13 cellular contexts compared by ENCODE assay signal in genomic region chr20:44166008-44166407, GRCh38. TPM values are rescaled to one million over a fixed set of nuclear protein-coding genes. Genes with fewer than 3 reads are reported as not detected.
A peak's percentile ranks its signal among the peaks of the same experiment; 100 is the strongest.
DNase-seq lines count a peak whose midpoint lies in the region; ATAC-seq and TF ChIP-seq lines count a peak whose summit lies in the region.
"Had no signal": no experiment of that assay in that cellular context is flagged by ENCODE, and none has a peak within 500 bp of the region (broad histone marks: within the 10 kb centered on the region; RNA-seq: fewer than 3 reads in every experiment).

No MANE protein-coding gene starts in this region.

- H3K36me3 ChIP-seq in Panc1 (ENCODE audit: control insufficient read depth, insufficient read depth, low read length), result no peaks in the 10 kb centered on the region
- no peaks in the 10 kb centered on the region for H3K36me3 ChIP-seq in esophagus squamous epithelium
- H3K36me3 ChIP-seq in CD8-positive, alpha-beta T cell (ENCODE audit: insufficient read depth, low read length), result no peaks in the 10 kb centered on the region
- no peaks in the 10 kb centered on the region for H3K36me3 ChIP-seq in Caco-2 (ENCODE audit: control insufficient read depth, insufficient read depth, low read length)
- H3K36me3 ChIP-seq: neutrophil had no signal

- DNase-seq in Daoy (ENCODE audit: low read depth), result peak; percentile 62
- no peak for DNase-seq in Panc1 (ENCODE audit: low read depth, low spot score)
- no peak for DNase-seq in esophagus squamous epithelium (lab: John Stamatoyannopoulos, UW)
- peak; percentile 9 for DNase-seq in retina
- no peak for DNase-seq in hypothalamus (lab: John Stamatoyannopoulos, UW)
- DNase-seq in CD8-positive, alpha-beta T cell, result no peak
- no peak for DNase-seq in Caco-2
- DNase-seq: anterior cingulate cortex; NCI-H526; stimulated activated CD4-positive, alpha-beta T cell treated with anti-CD3 and anti-CD28 coated beads, Interleukin-4, amount 100 ng/mL, for 24 hours had no signal

- no peak for TF ChIP-seq CTCF in Panc1 (IDR thresholded peaks at IDR 0.05)
- TF ChIP-seq CTCF in esophagus squamous epithelium (IDR thresholded peaks at IDR 0.05), result no peak
- TF ChIP-seq CTCF in CD8-positive, alpha-beta T cell (IDR thresholded peaks at IDR 0.05), result no peak
- no peak for TF ChIP-seq CTCF in Caco-2 (IDR thresholded peaks at IDR 0.05; ENCODE audit: insufficient read depth in 1 of 2, low read depth in 1 of 2, low read length in 1 of 2, severe bottlenecking in 1 of 2, unreplicated experiment in 1 of 2)

- no peaks in the 10 kb centered on the region for H3K4me1 Mint-ChIP-seq in CD8-positive, alpha-beta T cell (ENCODE audit: low read depth)
- H3K4me1 Mint-ChIP-seq in stimulated activated memory B cell treated with anti-CD40 and anti-IgM and Interleukin-4, amounts not matched to agents 10 μg/mL and 1 μg/mL and 100 μg/mL, for 72 hours, result no peaks in the 10 kb centered on the region
- peaks cover 10% of the 10 kb centered on the region for H3K4me1 Mint-ChIP-seq in Caco-2 (ENCODE audit: low read depth, unreplicated experiment)

- no peak overlapping the region for H3K27ac Mint-ChIP-seq in CD8-positive, alpha-beta T cell
- H3K27ac Mint-ChIP-seq in stimulated activated memory B cell treated with anti-CD40 and anti-IgM and Interleukin-4, amounts not matched to agents 10 μg/mL and 1 μg/mL and 100 μg/mL, for 72 hours, result no peak overlapping the region
- H3K27ac Mint-ChIP-seq in Caco-2 (ENCODE audit: unreplicated experiment), result no peak overlapping the region

- H3K27me3 Mint-ChIP-seq in CD8-positive, alpha-beta T cell (ENCODE audit: low read depth), result peaks cover 51% of the 10 kb centered on the region
- H3K27me3 Mint-ChIP-seq in stimulated activated memory B cell treated with anti-CD40 and anti-IgM and Interleukin-4, amounts not matched to agents 10 μg/mL and 1 μg/mL and 100 μg/mL, for 72 hours, result peaks cover 67% of the 10 kb centered on the region
- H3K27me3 Mint-ChIP-seq in Caco-2 (ENCODE audit: insufficient read depth, unreplicated experiment), result no peaks in the 10 kb centered on the region

- H3K4me3 ChIP-seq in Panc1 (ENCODE audit: low read depth in 2 of 2, low read length in 2 of 2) (no peak overlapping the region), esophagus squamous epithelium (no peak overlapping the region), Caco-2 (ENCODE audit: low read depth, low read length) (no peak overlapping the region)
- no peak overlapping the region for H3K4me3 ChIP-seq in CD8-positive, alpha-beta T cell (ENCODE audit: low read depth, low read length)

- no peaks in the 10 kb centered on the region for H3K9me3 ChIP-seq in Panc1 (ENCODE audit: control insufficient read depth, insufficient read depth, low read depth, low read length)
- no peaks in the 10 kb centered on the region for H3K9me3 ChIP-seq in esophagus squamous epithelium
- no peaks in the 10 kb centered on the region for H3K9me3 ChIP-seq in CD8-positive, alpha-beta T cell (ENCODE audit: low read length)
- H3K9me3 ChIP-seq in Caco-2, result no peaks in the 10 kb centered on the region
- H3K9me3 ChIP-seq: neutrophil had no signal

- no peak for TF ChIP-seq POLR2A in esophagus squamous epithelium (IDR thresholded peaks at IDR 0.05)

- in situ Hi-C loops in Panc1 (cut with HindIII; ENCODE audit: low pct_unique_long_range_greater_than_20kb, low sequenced_read_pairs), result no loop called here

- POLR2A ChIA-PET in Panc1 (lab: Charles Lee), result no interaction called here
- POLR2A ChIA-PET in CD8-positive, alpha-beta T cell (lab: Charles Lee), result interaction anchor here (1.3 kb wide), 1 partner anchor 12 kb away, joined by 4 read pairs; no protein-coding TSS in a partner anchor
- POLR2A ChIA-PET in Caco-2 (lab: Charles Lee), result interaction anchor here (0.6 kb wide), 1 partner anchor 15 kb away, joined by 3 read pairs; no protein-coding TSS in a partner anchor

- peaks cover 2% of the 10 kb centered on the region for H3K9me3 Mint-ChIP-seq in CD8-positive, alpha-beta T cell
- H3K9me3 Mint-ChIP-seq in stimulated activated memory B cell treated with anti-CD40 and anti-IgM and Interleukin-4, amounts not matched to agents 10 μg/mL and 1 μg/mL and 100 μg/mL, for 72 hours, result peaks cover 3% of the 10 kb centered on the region
- H3K9me3 Mint-ChIP-seq in Caco-2 (ENCODE audit: unreplicated experiment), result no peaks in the 10 kb centered on the region

- CTCF ChIA-PET in Panc1 (lab: Charles Lee) (no interaction called here), Caco-2 (lab: Charles Lee) (interaction anchor here (1.2 to 2.8 kb wide), 2 partner anchors 23 to 49 kb away, joined by 5 to 25 read pairs; no protein-coding TSS in a partner anchor)
- CTCF ChIA-PET in CD8-positive, alpha-beta T cell (lab: Charles Lee), result interaction anchor here (1.9 to 2.8 kb wide), 2 partner anchors 24 to 51 kb away, joined by 4 to 15 read pairs; no protein-coding TSS in a partner anchor

- H3K27me3 ChIP-seq in Panc1 (ENCODE audit: control insufficient read depth, insufficient read depth, low read length) (peaks cover 11% of the 10 kb centered on the region; the same call in 1 of the 2 replicates), esophagus squamous epithelium (peaks cover 0 to 42% (median 0%) of the 10 kb centered on the region in 4 donors), Caco-2 (replicated peaks; ENCODE audit: control insufficient read depth, insufficient read depth, low read length) (no peaks in the 10 kb centered on the region)
- H3K27me3 ChIP-seq in CD8-positive, alpha-beta T cell (ENCODE audit: insufficient read depth, low read length), result no peaks in the 10 kb centered on the region

- BruUV-seq in Panc1 (replicated peaks; lab: Mats Ljungman, UMichigan) (no TSS peak), Caco-2 (replicated peaks; lab: Mats Ljungman, UMichigan) (no TSS peak)

- 29 to 35% methylated on average over 4 of the region's 4 CpGs for WGBS in esophagus squamous epithelium, 2 donors

- peak; percentile 62; the same call in 1 of the 2 replicates for ATAC-seq in Panc1
- ATAC-seq in CD8-positive, alpha-beta T cell, result no peak
- no peak for ATAC-seq in stimulated activated memory B cell treated with anti-CD40 and anti-IgM and Interleukin-4, amounts not matched to agents 10 μg/mL and 1 μg/mL and 100 μg/mL, for 72 hours

- H3K36me3 Mint-ChIP-seq in CD8-positive, alpha-beta T cell, result no peaks in the 10 kb centered on the region
- no peaks in the 10 kb centered on the region for H3K36me3 Mint-ChIP-seq in stimulated activated memory B cell treated with anti-CD40 and anti-IgM and Interleukin-4, amounts not matched to agents 10 μg/mL and 1 μg/mL and 100 μg/mL, for 72 hours
- H3K36me3 Mint-ChIP-seq in Caco-2 (ENCODE audit: insufficient read depth, unreplicated experiment), result peaks cover 4% of the 10 kb centered on the region

- intact Hi-C loops in Panc1 (cut with micrococcal nuclease; ENCODE audit: unreplicated experiment) (no loop called here), esophagus squamous epithelium (cut with DNase I) (no loop called here), Caco-2 (cut with micrococcal nuclease; ENCODE audit: unreplicated experiment) (no loop called here)
- intact Hi-C loops in CD8-positive, alpha-beta T cell (cut with DNase I, micrococcal nuclease), result no loop called here

- peaks cover 11% of the 10 kb centered on the region for H3K4me1 ChIP-seq in Panc1 (ENCODE audit: control insufficient read depth, insufficient read depth, low read length)
- peaks cover 0 to 15% (median 0%) of the 10 kb centered on the region in 3 donors for H3K4me1 ChIP-seq in esophagus squamous epithelium
- no peaks in the 10 kb centered on the region for H3K4me1 ChIP-seq in CD8-positive, alpha-beta T cell (ENCODE audit: insufficient read depth, low read length)
- H3K4me1 ChIP-seq in Caco-2, result 0 out of 2 replicates have a peak, but pooled peaks cover 11% of the 10 kb centered on the region

- no peak overlapping the region for H3K27ac ChIP-seq in Panc1 (ENCODE audit: low read length)
- H3K27ac ChIP-seq in esophagus squamous epithelium, result peak overlapping the region in 3 of 4 donors; percentile 18 to 85 (median 73)
- H3K27ac ChIP-seq in CD8-positive, alpha-beta T cell (ENCODE audit: low read depth, low read length), result no peak overlapping the region
- H3K27ac ChIP-seq: neutrophil had no signal

- H3K4me3 Mint-ChIP-seq in CD8-positive, alpha-beta T cell, result no peak overlapping the region
- no peak overlapping the region for H3K4me3 Mint-ChIP-seq in stimulated activated memory B cell treated with anti-CD40 and anti-IgM and Interleukin-4, amounts not matched to agents 10 μg/mL and 1 μg/mL and 100 μg/mL, for 72 hours
- H3K4me3 Mint-ChIP-seq in Caco-2 (ENCODE audit: unreplicated experiment), result no peak overlapping the region

RNA-seq across cellular contexts. Expression of gene JPH2, which starts 21.0 kb away (rescaled TPM):
- 1.5 and 2.1 TPM in 2 replicates for total RNA-seq in Daoy (2014; rRNA removed; shearing (Covaris generic))
- 0.49 TPM for total RNA-seq in Panc1 (2021; ENCODE audit: unreplicated experiment)
- 0.27 TPM for polyA plus RNA-seq in Panc1 (2012; ENCODE audit: insufficient read length)
- 10 to 100 TPM in 1 of 4 donors, 1 to 10 TPM in 3; 2.4 to 32.0 (median 6.8) TPM for total RNA-seq in esophagus squamous epithelium
- total RNA-seq in CD8-positive, alpha-beta T cell, result not detected
- 10.5 and 11.1 TPM in 2 replicates for total RNA-seq in Caco-2 (2022)
- total RNA-seq: T-helper 1 cell treated with Interleukin-12 subunit alpha and Interleukin-12 subunit beta and Interleukin-4 antibody, amounts not matched to agents 30 ng/mL and 1 ng/mL, for 36 hours had no signal

RNA-seq across cellular contexts. Expression of gene OSER1, which starts 44.6 kb away (rescaled TPM):
- 47.1 and 49.1 TPM in 2 replicates for total RNA-seq in Daoy (2014; rRNA removed; shearing (Covaris generic))
- 37.8 TPM for total RNA-seq in Panc1 (2021; ENCODE audit: unreplicated experiment)
- polyA plus RNA-seq in Panc1 (2012; ENCODE audit: insufficient read length), result 24.2 TPM
- total RNA-seq in esophagus squamous epithelium, result 10 to 100 TPM; 16.1 to 62.2 (median 25.0) TPM
- 100 to 1,000 TPM; 201 to 204 TPM for total RNA-seq in CD8-positive, alpha-beta T cell
- 79.7 and 82.3 TPM in 2 replicates for total RNA-seq in Caco-2 (2022)

Comparison
In these comparisons a context has a peak if more than half of its experiments do, and no peak if none do; other contexts are left out.
1. DNase-seq: peak in Daoy (single experiment) and retina (single experiment); none in Panc1 (single experiment), esophagus squamous epithelium (single experiment), hypothalamus (0 of 51), CD8-positive, alpha-beta T cell (0 of 7) and Caco-2 (0 of 2).
2. H3K27ac ChIP-seq: peak in esophagus squamous epithelium (3 of 4); none in Panc1 (single experiment) and CD8-positive, alpha-beta T cell (single experiment).